1 cellular context compared by ENCODE assay signal in genomic region chr3:150737874-150738679, GRCh38.
A peak's percentile ranks its signal among the peaks of the same experiment; 100 is the strongest.
TF ChIP-seq lines count a peak whose summit lies in the region.

No MANE protein-coding gene starts in this region.

TF ChIP-seq in HepG2, 621 proteins besides CTCF, POLR2A, EP300 and RAD21 (continued from another document):
- TF ChIP-seq ZNF543 (CRISPR knock-in tag; IDR thresholded peaks at IDR 0.05): peak; percentile 60; the same call in 1 of the 2 replicates
- TF ChIP-seq PTBP1 (IDR thresholded peaks at IDR 0.05; ENCODE audit: low read depth, low read length, poor library complexity, severe bottlenecking): no peak
- TF ChIP-seq ZFX (CRISPR knock-in tag; IDR thresholded peaks at IDR 0.05; ENCODE audit: low read depth): peak; percentile 46; the same call in 1 of the 2 replicates
- TF ChIP-seq SETDB1 (CRISPR knock-in tag; IDR thresholded peaks at IDR 0.05; ENCODE audit: borderline replicate concordance): no peak
- TF ChIP-seq ZNF710 (CRISPR knock-in tag; IDR thresholded peaks at IDR 0.05; ENCODE audit: borderline replicate concordance): no peak
- 0 out of 2 replicates have a peak, but pooled peaks have one; percentile 35 for TF ChIP-seq ZNF446 (CRISPR knock-in tag; IDR thresholded peaks at IDR 0.05)
- TF ChIP-seq ZNF501 (CRISPR knock-in tag; IDR thresholded peaks at IDR 0.05): peak; percentile 40; the same call in 1 of the 2 replicates
- no peak for TF ChIP-seq ZNF800 (CRISPR knock-in tag; IDR thresholded peaks at IDR 0.05)
- TF ChIP-seq MED8 (CRISPR knock-in tag; IDR thresholded peaks at IDR 0.05; ENCODE audit: insufficient replicate concordance): no peak
- peak; percentile 26; the same call in 1 of the 2 replicates for TF ChIP-seq ZNF580 (CRISPR knock-in tag; IDR thresholded peaks at IDR 0.05; ENCODE audit: borderline replicate concordance, low read depth)
- no peak for TF ChIP-seq ZNF7 (CRISPR knock-in tag; IDR thresholded peaks at IDR 0.05)
